15 cellular contexts compared by ENCODE assay signal in the genomic region with DNA sequence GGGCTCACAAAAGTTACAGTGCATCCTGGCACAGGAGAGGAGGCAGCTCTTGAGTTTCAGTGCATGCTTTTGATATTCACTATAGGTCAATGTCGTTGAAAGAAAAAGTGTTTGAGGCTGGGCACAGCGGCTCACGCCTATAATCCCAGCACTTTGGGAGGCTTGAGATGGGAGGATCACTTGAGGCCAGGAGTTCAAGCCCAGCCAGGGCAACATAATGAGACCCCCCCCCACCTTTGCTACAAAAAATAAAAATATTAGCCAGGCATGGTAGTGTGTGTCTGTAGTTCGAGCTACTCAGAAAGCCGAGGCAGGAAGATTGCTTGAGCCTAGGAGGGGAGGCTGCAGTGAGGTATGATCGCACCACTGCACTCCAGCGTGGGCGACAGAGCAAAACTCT. TPM values are rescaled to one million over a fixed set of nuclear protein-coding genes. Genes with fewer than 3 reads are reported as not detected.
"Had no signal": no experiment of that assay in that cellular context is flagged by ENCODE, and none has a peak within 500 bp of the region (broad histone marks: within the 10 kb centered on the region; RNA-seq: fewer than 3 reads in every experiment).

No MANE protein-coding gene starts in this region.

RNA-seq across cellular contexts. Expression of gene SPDYE2B, which starts 32.0 kb away (rescaled TPM):
- total RNA-seq: esophagus squamous epithelium, gastroesophageal sphincter, left cardiac atrium, liver, lung microvascular endothelial cell, occipital lobe, pancreas, prostate gland, renal cortical epithelial cell, skeletal muscle tissue, spleen, temporal lobe, upper lobe of left lung had no signal
- polyA plus RNA-seq: immature natural killer cell, keratinocyte, pancreas, spleen had no signal
